Comparison of ENCODE assay signal across 26 cellular contexts in genomic region chr1:87686671-87687070, GRCh38.
"Had no signal": no experiment of that assay in that cellular context is flagged by ENCODE, and none has a peak within 500 bp of the region (broad histone marks: within the 10 kb centered on the region; RNA-seq: fewer than 3 reads in every experiment).

No MANE protein-coding gene starts in this region.

- H3K27ac ChIP-seq: adrenal gland, ascending aorta, brain microvascular endothelial cell, prostate gland, right atrium auricular region, uterus had no signal

- H3K27me3 Mint-ChIP-seq: activated B cell treated with CpG ODN at 0.5 μM for 24 hours had no signal

- H3K36me3 ChIP-seq: adrenal gland, ascending aorta, brain microvascular endothelial cell, prostate gland, right atrium auricular region, uterus had no signal

- H3K27me3 ChIP-seq: adrenal gland, ascending aorta, brain microvascular endothelial cell, right atrium auricular region, uterus had no signal

- H3K9me3 ChIP-seq: adrenal gland, ascending aorta, mucosa of descending colon, prostate gland, right atrium auricular region, uterus had no signal

- H3K27ac Mint-ChIP-seq: activated B cell treated with CpG ODN at 0.5 μM for 24 hours; activated CD4-positive, alpha-beta T cell treated with anti-CD3 and anti-CD28 coated beads for 36 hours; activated naive CD8-positive, alpha-beta T cell; activated T-helper 2 cell treated with anti-CD3 and anti-CD28 coated beads, Interferon-gamma antibody, Interleukin-2, Interleukin-4, amounts not matched to agents 10 μg/mL and 5 μg/mL and 100 μg/mL, durations not matched to agents 14 hours and 24 hours and 36 hours; naive B cell; stimulated activated naive CD8-positive, alpha-beta T cell treated with anti-CD3 and anti-CD28 coated beads, Interleukin-15, amount 100 ng/mL, for 72 hours had no signal

- DNase-seq: activated B cell treated with CpG ODN at 0.5 μM for 24 hours; activated CD4-positive, alpha-beta T cell treated with anti-CD3 and anti-CD28 coated beads for 36 hours; activated CD4-positive, alpha-beta T cell treated with anti-CD3 and anti-CD28 coated beads, Interleukin-2, amount 50 U/mL, for 4 hours; activated CD8-positive, alpha-beta memory T cell treated with anti-CD3 and anti-CD28 coated beads for 24 hours; activated CD8-positive, alpha-beta memory T cell treated with anti-CD3 and anti-CD28 coated beads, Interleukin-2, amount 50 U/mL, for 48 hours; activated naive CD4-positive, alpha-beta T cell; activated T-cell treated with anti-CD3 and anti-CD28 coated beads, Interleukin-2, amount 50 U/mL, for 4 hours; adrenal gland; brain microvascular endothelial cell; central memory CD4-positive, alpha-beta T cell; dermis blood vessel endothelial cell; effector CD8-positive, alpha-beta T cell; hypothalamus; mucosa of descending colon; naive B cell; stimulated activated CD4-positive, alpha-beta T cell treated with anti-CD3 and anti-CD28 coated beads, Interleukin-12 subunit alpha, Interleukin-12 subunit beta, amount 100 ng/mL, for 4 hours; stimulated activated naive CD8-positive, alpha-beta T cell treated with anti-CD3 and anti-CD28 coated beads, Interleukin-15, amount 100 ng/mL, for 72 hours; T-helper 1 cell; trophoblast cell; uterus had no signal

- H3K9me3 Mint-ChIP-seq: activated B cell treated with CpG ODN at 0.5 μM for 24 hours; activated T-cell treated with anti-CD3 and anti-CD28 coated beads, Interleukin-2, amount 50 U/mL, for 4 hours; activated T-helper 2 cell treated with anti-CD3 and anti-CD28 coated beads, Interferon-gamma antibody, Interleukin-2, Interleukin-4, amounts not matched to agents 10 μg/mL and 5 μg/mL and 100 μg/mL, durations not matched to agents 14 hours and 24 hours and 36 hours; naive B cell; stimulated activated naive CD8-positive, alpha-beta T cell treated with anti-CD3 and anti-CD28 coated beads, Interleukin-15, amount 100 ng/mL, for 72 hours had no signal

- H3K4me1 ChIP-seq: adrenal gland, ascending aorta, prostate gland, right atrium auricular region, uterus had no signal

- H3K36me3 Mint-ChIP-seq: activated naive CD8-positive, alpha-beta T cell; naive B cell had no signal

- H3K4me1 Mint-ChIP-seq: activated CD4-positive, alpha-beta T cell treated with anti-CD3 and anti-CD28 coated beads for 36 hours; stimulated activated naive CD8-positive, alpha-beta T cell treated with anti-CD3 and anti-CD28 coated beads, Interleukin-15, amount 100 ng/mL, for 72 hours had no signal

- H3K4me3 ChIP-seq: adrenal gland, ascending aorta, mucosa of descending colon, prostate gland, right atrium auricular region, uterus had no signal

- ATAC-seq: activated CD4-positive, alpha-beta T cell treated with anti-CD3 and anti-CD28 coated beads for 36 hours; activated T-cell treated with anti-CD3 and anti-CD28 coated beads, Interleukin-2, amount 50 U/mL, for 4 hours; esophagus mucosa; mucosa of descending colon; stimulated activated naive CD8-positive, alpha-beta T cell treated with anti-CD3 and anti-CD28 coated beads, Interleukin-15, amount 100 ng/mL, for 72 hours had no signal

- H3K4me3 Mint-ChIP-seq: activated B cell treated with CpG ODN at 0.5 μM for 24 hours; activated CD4-positive, alpha-beta T cell treated with anti-CD3 and anti-CD28 coated beads for 36 hours; activated naive CD8-positive, alpha-beta T cell; activated T-cell treated with anti-CD3 and anti-CD28 coated beads, Interleukin-2, amount 50 U/mL, for 4 hours; naive B cell; stimulated activated naive CD8-positive, alpha-beta T cell treated with anti-CD3 and anti-CD28 coated beads, Interleukin-15, amount 100 ng/mL, for 72 hours had no signal
